ENCODE assay signal across 1 cellular context in the genomic region with DNA sequence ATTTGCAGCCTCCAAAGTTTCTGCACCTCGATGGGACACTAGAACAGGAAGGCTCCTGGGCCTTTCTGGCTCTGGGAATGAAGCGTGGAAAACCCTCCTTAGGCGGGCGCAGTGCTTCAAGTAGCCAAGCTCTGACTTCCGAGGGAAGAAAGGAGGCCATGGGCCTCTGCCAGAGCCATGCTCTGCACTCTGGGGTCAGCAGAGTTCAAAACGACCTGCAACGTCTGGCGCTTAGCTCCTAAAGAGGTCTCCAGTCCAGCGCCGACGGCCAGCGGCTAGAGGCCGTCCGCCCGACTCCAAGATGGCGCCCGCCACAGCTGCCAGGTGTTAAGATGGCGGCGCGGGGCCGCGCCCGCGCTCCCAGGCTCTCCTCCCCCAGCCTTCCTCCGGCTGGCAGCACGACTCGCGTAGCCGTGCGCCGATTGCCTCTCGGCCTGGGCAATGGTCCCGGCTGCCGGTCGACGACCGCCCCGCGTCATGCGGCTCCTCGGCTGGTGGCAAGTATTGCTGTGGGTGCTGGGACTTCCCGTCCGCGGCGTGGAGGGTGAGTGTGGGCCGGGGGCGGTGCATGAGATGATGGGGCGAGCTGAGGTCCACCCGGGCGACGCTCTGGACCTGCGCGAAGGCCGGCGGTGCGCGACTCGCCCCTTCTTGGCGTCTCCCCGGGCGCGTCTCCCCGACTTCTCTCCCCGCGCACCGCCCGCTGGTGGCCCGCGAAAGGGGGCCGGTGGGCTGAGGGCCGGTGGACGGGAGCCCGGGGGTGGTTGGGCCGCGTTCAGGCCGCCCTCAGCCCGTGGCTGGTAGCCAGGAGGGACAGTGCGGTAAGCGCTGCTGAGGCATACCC.
TF ChIP-seq lines count a peak whose summit lies in the region.

A gene with protein sequence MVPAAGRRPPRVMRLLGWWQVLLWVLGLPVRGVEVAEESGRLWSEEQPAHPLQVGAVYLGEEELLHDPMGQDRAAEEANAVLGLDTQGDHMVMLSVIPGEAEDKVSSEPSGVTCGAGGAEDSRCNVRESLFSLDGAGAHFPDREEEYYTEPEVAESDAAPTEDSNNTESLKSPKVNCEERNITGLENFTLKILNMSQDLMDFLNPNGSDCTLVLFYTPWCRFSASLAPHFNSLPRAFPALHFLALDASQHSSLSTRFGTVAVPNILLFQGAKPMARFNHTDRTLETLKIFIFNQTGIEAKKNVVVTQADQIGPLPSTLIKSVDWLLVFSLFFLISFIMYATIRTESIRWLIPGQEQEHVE (plus strand): TSS at position 385 of the 844 bp plus-strand sequence. CDS start 57 bp downstream, at position 442.

TF ChIP-seq in WTC11, 78 proteins besides CTCF, POLR2A, EP300 and RAD21 (continued from another document and continues in another):
- TF ChIP-seq, protein P1, sequence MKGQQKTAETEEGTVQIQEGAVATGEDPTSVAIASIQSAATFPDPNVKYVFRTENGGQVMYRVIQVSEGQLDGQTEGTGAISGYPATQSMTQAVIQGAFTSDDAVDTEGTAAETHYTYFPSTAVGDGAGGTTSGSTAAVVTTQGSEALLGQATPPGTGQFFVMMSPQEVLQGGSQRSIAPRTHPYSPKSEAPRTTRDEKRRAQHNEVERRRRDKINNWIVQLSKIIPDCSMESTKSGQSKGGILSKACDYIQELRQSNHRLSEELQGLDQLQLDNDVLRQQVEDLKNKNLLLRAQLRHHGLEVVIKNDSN (CRISPR knock-in tag; IDR thresholded peaks at IDR 0.05), result 0 out of 2 replicates have a peak, but pooled peaks have one; percentile 43
- TF ChIP-seq FOXP4 (CRISPR knock-in tag; IDR thresholded peaks at IDR 0.05), result peak; percentile 75; the same call in 1 of the 2 replicates
- TF ChIP-seq JUN (CRISPR knock-in tag; IDR thresholded peaks at IDR 0.05), result 0 out of 2 replicates have a peak, but pooled peaks have one; percentile 22
- TF ChIP-seq FOXK1 (CRISPR knock-in tag; IDR thresholded peaks at IDR 0.05), result peak; percentile 87
- TF ChIP-seq HMGA2 (CRISPR knock-in tag; IDR thresholded peaks at IDR 0.05), result 0 out of 2 replicates have a peak, but pooled peaks have one; percentile 26
- TF ChIP-seq ZNF671 (CRISPR knock-in tag; IDR thresholded peaks at IDR 0.05), result no peak
- peak; percentile 76; the same call in 1 of the 2 replicates for TF ChIP-seq CREB1 (CRISPR knock-in tag; IDR thresholded peaks at IDR 0.05)
- TF ChIP-seq CREM (CRISPR knock-in tag; IDR thresholded peaks at IDR 0.05), result peak; percentile 71; the same call in 1 of the 2 replicates
- no peak for TF ChIP-seq E2F1 (CRISPR knock-in tag; IDR thresholded peaks at IDR 0.05)
- no peak for TF ChIP-seq PRDM15 (CRISPR knock-in tag; IDR thresholded peaks at IDR 0.05)
- TF ChIP-seq, protein P2, sequence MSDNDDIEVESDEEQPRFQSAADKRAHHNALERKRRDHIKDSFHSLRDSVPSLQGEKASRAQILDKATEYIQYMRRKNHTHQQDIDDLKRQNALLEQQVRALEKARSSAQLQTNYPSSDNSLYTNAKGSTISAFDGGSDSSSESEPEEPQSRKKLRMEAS (CRISPR knock-in tag; IDR thresholded peaks at IDR 0.05), result peak; percentile 89
- no peak for TF ChIP-seq AFF4 (CRISPR knock-in tag; IDR thresholded peaks at IDR 0.05; ENCODE audit: borderline replicate concordance)
- 0 out of 2 replicates have a peak, but pooled peaks have one; percentile 57 for TF ChIP-seq NFE2L1 (CRISPR knock-in tag; IDR thresholded peaks at IDR 0.05)
- TF ChIP-seq, protein P3, sequence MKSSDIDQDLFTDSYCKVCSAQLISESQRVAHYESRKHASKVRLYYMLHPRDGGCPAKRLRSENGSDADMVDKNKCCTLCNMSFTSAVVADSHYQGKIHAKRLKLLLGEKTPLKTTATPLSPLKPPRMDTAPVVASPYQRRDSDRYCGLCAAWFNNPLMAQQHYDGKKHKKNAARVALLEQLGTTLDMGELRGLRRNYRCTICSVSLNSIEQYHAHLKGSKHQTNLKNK (CRISPR knock-in tag; IDR thresholded peaks at IDR 0.05), result no peak
- TF ChIP-seq FOXP1 (CRISPR knock-in tag; IDR thresholded peaks at IDR 0.05; ENCODE audit: borderline replicate concordance), result peak; percentile 76
- TF ChIP-seq, protein P4, sequence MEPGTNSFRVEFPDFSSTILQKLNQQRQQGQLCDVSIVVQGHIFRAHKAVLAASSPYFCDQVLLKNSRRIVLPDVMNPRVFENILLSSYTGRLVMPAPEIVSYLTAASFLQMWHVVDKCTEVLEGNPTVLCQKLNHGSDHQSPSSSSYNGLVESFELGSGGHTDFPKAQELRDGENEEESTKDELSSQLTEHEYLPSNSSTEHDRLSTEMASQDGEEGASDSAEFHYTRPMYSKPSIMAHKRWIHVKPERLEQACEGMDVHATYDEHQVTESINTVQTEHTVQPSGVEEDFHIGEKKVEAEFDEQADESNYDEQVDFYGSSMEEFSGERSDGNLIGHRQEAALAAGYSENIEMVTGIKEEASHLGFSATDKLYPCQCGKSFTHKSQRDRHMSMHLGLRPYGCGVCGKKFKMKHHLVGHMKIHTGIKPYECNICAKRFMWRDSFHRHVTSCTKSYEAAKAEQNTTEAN (CRISPR knock-in tag; IDR thresholded peaks at IDR 0.05), result 0 out of 2 replicates have a peak, but pooled peaks have one; percentile 66
- TF ChIP-seq, protein P5, sequence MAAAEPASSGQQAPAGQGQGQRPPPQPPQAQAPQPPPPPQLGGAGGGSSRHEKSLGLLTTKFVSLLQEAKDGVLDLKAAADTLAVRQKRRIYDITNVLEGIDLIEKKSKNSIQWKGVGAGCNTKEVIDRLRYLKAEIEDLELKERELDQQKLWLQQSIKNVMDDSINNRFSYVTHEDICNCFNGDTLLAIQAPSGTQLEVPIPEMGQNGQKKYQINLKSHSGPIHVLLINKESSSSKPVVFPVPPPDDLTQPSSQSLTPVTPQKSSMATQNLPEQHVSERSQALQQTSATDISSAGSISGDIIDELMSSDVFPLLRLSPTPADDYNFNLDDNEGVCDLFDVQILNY (CRISPR knock-in tag; IDR thresholded peaks at IDR 0.05), result peak; percentile 87
- peak; percentile 83 for TF ChIP-seq ARID4B (CRISPR knock-in tag; IDR thresholded peaks at IDR 0.05; ENCODE audit: borderline replicate concordance)
- peak; percentile 47; the same call in 1 of the 2 replicates for TF ChIP-seq ELF4 (CRISPR knock-in tag; IDR thresholded peaks at IDR 0.05; ENCODE audit: low read depth)
- TF ChIP-seq PREB (CRISPR knock-in tag; IDR thresholded peaks at IDR 0.05; ENCODE audit: borderline replicate concordance), result no peak
